In the genomic region with DNA sequence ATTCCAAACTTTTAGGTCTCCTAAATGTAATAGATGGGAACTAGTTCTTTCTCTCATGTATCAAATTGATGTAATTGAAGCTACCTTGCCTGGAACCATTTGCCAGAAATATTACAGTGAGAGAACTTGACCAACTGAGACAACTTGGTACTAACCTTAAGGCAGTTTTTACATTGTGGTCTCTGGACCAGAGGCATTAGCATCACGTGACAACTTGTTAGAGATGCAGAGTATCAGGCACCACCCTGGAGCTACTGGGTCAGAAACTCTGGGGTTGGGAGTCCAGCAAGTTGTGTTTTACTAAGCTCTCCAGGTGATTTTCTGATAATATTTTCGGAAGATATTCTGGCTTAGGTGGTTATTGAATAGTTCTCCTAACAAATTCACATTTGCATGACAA, we compare ENCODE assay signal across 3 cellular contexts.
TF ChIP-seq lines count a peak whose summit lies in the region.

No MANE protein-coding gene starts in this region.

TF ChIP-seq in HepG2, 621 proteins besides CTCF, POLR2A, EP300 and RAD21:
- TF ChIP-seq RFX1 (IDR thresholded peaks at IDR 0.05) (no peak), DDIT3 (CRISPR knock-in tag; IDR thresholded peaks at IDR 0.05) (no peak), RAD51 (IDR thresholded peaks at IDR 0.05; ENCODE audit: borderline replicate concordance) (peak; percentile 68; the same call in 1 of the 2 replicates)
- TF ChIP-seq, protein P1, sequence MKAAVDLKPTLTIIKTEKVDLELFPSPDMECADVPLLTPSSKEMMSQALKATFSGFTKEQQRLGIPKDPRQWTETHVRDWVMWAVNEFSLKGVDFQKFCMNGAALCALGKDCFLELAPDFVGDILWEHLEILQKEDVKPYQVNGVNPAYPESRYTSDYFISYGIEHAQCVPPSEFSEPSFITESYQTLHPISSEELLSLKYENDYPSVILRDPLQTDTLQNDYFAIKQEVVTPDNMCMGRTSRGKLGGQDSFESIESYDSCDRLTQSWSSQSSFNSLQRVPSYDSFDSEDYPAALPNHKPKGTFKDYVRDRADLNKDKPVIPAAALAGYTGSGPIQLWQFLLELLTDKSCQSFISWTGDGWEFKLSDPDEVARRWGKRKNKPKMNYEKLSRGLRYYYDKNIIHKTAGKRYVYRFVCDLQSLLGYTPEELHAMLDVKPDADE (CRISPR knock-in tag; IDR thresholded peaks at IDR 0.05): no peak
- TF ChIP-seq, protein P2, sequence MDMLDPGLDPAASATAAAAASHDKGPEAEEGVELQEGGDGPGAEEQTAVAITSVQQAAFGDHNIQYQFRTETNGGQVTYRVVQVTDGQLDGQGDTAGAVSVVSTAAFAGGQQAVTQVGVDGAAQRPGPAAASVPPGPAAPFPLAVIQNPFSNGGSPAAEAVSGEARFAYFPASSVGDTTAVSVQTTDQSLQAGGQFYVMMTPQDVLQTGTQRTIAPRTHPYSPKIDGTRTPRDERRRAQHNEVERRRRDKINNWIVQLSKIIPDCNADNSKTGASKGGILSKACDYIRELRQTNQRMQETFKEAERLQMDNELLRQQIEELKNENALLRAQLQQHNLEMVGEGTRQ (IDR thresholded peaks at IDR 0.05; ENCODE audit: low read depth, low read length): peak; percentile 43; the same call in 1 of the 2 replicates
- TF ChIP-seq, protein P2 (CRISPR knock-in tag; IDR thresholded peaks at IDR 0.05; ENCODE audit: borderline replicate concordance): no peak

TF ChIP-seq in K562, 482 proteins besides CTCF, POLR2A, EP300 and RAD21 (continues in another document):
- TF ChIP-seq IRF9 (tag; IDR thresholded peaks at IDR 0.05): no peak
- no peak for TF ChIP-seq E2F8 (IDR thresholded peaks at IDR 0.05; ENCODE audit: low read depth, partially characterized antibody)
- TF ChIP-seq, protein P3, sequence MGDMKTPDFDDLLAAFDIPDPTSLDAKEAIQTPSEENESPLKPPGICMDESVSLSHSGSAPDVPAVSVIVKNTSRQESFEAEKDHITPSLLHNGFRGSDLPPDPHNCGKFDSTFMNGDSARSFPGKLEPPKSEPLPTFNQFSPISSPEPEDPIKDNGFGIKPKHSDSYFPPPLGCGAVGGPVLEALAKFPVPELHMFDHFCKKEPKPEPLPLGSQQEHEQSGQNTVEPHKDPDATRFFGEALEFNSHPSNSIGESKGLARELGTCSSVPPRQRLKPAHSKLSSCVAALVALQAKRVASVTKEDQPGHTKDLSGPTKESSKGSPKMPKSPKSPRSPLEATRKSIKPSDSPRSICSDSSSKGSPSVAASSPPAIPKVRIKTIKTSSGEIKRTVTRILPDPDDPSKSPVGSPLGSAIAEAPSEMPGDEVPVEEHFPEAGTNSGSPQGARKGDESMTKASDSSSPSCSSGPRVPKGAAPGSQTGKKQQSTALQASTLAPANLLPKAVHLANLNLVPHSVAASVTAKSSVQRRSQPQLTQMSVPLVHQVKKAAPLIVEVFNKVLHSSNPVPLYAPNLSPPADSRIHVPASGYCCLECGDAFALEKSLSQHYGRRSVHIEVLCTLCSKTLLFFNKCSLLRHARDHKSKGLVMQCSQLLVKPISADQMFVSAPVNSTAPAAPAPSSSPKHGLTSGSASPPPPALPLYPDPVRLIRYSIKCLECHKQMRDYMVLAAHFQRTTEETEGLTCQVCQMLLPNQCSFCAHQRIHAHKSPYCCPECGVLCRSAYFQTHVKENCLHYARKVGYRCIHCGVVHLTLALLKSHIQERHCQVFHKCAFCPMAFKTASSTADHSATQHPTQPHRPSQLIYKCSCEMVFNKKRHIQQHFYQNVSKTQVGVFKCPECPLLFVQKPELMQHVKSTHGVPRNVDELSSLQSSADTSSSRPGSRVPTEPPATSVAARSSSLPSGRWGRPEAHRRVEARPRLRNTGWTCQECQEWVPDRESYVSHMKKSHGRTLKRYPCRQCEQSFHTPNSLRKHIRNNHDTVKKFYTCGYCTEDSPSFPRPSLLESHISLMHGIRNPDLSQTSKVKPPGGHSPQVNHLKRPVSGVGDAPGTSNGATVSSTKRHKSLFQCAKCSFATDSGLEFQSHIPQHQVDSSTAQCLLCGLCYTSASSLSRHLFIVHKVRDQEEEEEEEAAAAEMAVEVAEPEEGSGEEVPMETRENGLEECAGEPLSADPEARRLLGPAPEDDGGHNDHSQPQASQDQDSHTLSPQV (IDR thresholded peaks at IDR 0.05): no peak
- TF ChIP-seq KAT8 (IDR thresholded peaks at IDR 0.05; ENCODE audit: low read depth): no peak
- no peak for TF ChIP-seq GTF2F1 (IDR thresholded peaks at IDR 0.05; ENCODE audit: low read depth, low read length)
- no peak for TF ChIP-seq L3MBTL2 (IDR thresholded peaks at IDR 0.05)
- TF ChIP-seq, protein P4, sequence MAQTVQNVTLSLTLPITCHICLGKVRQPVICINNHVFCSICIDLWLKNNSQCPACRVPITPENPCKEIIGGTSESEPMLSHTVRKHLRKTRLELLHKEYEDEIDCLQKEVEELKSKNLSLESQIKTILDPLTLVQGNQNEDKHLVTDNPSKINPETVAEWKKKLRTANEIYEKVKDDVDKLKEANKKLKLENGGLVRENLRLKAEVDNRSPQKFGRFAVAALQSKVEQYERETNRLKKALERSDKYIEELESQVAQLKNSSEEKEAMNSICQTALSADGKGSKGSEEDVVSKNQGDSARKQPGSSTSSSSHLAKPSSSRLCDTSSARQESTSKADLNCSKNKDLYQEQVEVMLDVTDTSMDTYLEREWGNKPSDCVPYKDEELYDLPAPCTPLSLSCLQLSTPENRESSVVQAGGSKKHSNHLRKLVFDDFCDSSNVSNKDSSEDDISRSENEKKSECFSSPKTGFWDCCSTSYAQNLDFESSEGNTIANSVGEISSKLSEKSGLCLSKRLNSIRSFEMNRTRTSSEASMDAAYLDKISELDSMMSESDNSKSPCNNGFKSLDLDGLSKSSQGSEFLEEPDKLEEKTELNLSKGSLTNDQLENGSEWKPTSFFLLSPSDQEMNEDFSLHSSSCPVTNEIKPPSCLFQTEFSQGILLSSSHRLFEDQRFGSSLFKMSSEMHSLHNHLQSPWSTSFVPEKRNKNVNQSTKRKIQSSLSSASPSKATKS (CRISPR knock-in tag; IDR thresholded peaks at IDR 0.05): no peak

TF ChIP-seq in H1, 55 proteins besides CTCF, POLR2A, EP300 and RAD21:
- no peak for TF ChIP-seq SUZ12 (IDR thresholded peaks at IDR 0.05; ENCODE audit: low read length)
- no peak for TF ChIP-seq SIX5 (IDR thresholded peaks at IDR 0.05; ENCODE audit: low read depth, low read length)
- no peak for TF ChIP-seq CBX5 (IDR thresholded peaks at IDR 0.05; ENCODE audit: low read depth, low read length)
- TF ChIP-seq SRF (IDR thresholded peaks at IDR 0.05; ENCODE audit: low read depth, low read length): no peak
- no peak for TF ChIP-seq RFX5 (IDR thresholded peaks at IDR 0.05; ENCODE audit: borderline replicate concordance, low read depth, low read length)
- TF ChIP-seq, protein P5, sequence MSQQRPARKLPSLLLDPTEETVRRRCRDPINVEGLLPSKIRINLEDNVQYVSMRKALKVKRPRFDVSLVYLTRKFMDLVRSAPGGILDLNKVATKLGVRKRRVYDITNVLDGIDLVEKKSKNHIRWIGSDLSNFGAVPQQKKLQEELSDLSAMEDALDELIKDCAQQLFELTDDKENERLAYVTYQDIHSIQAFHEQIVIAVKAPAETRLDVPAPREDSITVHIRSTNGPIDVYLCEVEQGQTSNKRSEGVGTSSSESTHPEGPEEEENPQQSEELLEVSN (IDR thresholded peaks at IDR 0.05): no peak
- TF ChIP-seq GABPA (IDR thresholded peaks at IDR 0.05; ENCODE audit: borderline replicate concordance, insufficient read depth, low read length): no peak
- TF ChIP-seq SP4 (IDR thresholded peaks at IDR 0.05; ENCODE audit: low read length): no peak
- TF ChIP-seq, protein P6, sequence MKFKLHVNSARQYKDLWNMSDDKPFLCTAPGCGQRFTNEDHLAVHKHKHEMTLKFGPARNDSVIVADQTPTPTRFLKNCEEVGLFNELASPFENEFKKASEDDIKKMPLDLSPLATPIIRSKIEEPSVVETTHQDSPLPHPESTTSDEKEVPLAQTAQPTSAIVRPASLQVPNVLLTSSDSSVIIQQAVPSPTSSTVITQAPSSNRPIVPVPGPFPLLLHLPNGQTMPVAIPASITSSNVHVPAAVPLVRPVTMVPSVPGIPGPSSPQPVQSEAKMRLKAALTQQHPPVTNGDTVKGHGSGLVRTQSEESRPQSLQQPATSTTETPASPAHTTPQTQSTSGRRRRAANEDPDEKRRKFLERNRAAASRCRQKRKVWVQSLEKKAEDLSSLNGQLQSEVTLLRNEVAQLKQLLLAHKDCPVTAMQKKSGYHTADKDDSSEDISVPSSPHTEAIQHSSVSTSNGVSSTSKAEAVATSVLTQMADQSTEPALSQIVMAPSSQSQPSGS (IDR thresholded peaks at IDR 0.05; ENCODE audit: low read length): no peak
- TF ChIP-seq JUN (IDR thresholded peaks at IDR 0.05; ENCODE audit: low read depth, low read length): no peak
- TF ChIP-seq KDM4A (IDR thresholded peaks at IDR 0.05; ENCODE audit: low read depth, low read length, severe bottlenecking): no peak
- TF ChIP-seq NANOG (IDR thresholded peaks at IDR 0.05; ENCODE audit: insufficient read depth, low read depth, low read length, poor library complexity, severe bottlenecking): no peak
- no peak for TF ChIP-seq CHD1 (IDR thresholded peaks at IDR 0.05; ENCODE audit: low read depth, low read length)
- no peak for TF ChIP-seq NRF1 (IDR thresholded peaks at IDR 0.05; ENCODE audit: low read depth, low read length)
- TF ChIP-seq CHD7 (IDR thresholded peaks at IDR 0.05; ENCODE audit: insufficient replicate concordance, low read length): no peak
- TF ChIP-seq RXRA (IDR thresholded peaks at IDR 0.05; ENCODE audit: insufficient read depth, low read depth, low read length): no peak
- TF ChIP-seq CREB1 (IDR thresholded peaks at IDR 0.05): no peak
- TF ChIP-seq TEAD4 (IDR thresholded peaks at IDR 0.05; ENCODE audit: low read depth, low read length): no peak
- no peak for TF ChIP-seq TAF1 (IDR thresholded peaks at IDR 0.05; ENCODE audit: low read depth, low read length)
